Comparison of ENCODE assay signal across 8 cellular contexts in the genomic region with DNA sequence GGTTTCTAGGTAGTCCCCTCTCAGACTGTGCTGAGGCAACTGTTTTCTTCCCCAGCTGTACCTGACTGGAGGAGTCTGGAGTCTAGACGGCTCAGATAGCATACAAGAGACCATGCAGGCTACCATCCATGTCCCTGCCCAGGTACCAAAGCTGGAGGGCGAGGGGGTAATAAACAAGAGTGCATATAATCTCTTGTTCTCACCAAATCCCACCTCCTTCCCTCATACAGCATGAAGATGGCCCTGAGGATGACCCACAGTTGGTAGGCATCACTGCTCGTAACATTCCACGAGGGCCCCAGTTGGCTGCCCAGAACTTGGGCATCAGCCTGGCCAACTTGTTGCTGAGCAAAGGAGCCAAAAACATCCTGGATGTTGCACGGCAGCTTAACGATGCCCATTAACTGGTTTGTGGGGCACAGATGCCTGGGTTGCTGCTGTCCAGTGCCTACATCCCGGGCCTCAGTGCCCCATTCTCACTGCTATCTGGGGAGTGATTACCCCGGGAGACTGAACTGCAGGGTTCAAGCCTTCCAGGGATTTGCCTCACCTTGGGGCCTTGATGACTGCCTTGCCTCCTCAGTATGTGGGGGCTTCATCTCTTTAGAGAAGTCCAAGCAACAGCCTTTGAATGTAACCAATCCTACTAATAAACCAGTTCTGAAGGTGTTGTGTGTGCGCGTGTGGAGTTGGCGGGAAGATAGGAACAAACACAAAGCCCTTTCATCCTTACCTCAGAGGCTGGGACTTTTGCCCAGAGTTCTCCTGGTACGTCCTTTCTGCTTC. TPM values are rescaled to one million over a fixed set of nuclear protein-coding genes. Genes with fewer than 3 reads are reported as not detected.
DNase-seq lines count a peak whose midpoint lies in the region; FAIRE-seq and TF ChIP-seq lines count a peak whose summit lies in the region.

No MANE protein-coding gene starts in this region.

- no peak for TF ChIP-seq CTCF in NB4 (IDR thresholded peaks at IDR 0.05; ENCODE audit: low read depth, low read length)
- TF ChIP-seq CTCF in osteoblast (IDR thresholded peaks at IDR 0.05; ENCODE audit: extremely low read depth, low read depth, low read length) = no peak

- H3K27ac ChIP-seq in cingulate gyrus (ENCODE audit: low read depth, low read length) = peak overlapping the region; percentile 91
- peak overlapping the region; percentile 80 for H3K27ac ChIP-seq in osteoblast (ENCODE audit: low read depth, low read length)
- peak overlapping the region in 1 of 2 donors; percentile 69 for H3K27ac ChIP-seq in small intestine (ENCODE audit: low read depth in 1 of 2, low read length in 1 of 2)

- peak overlapping the region; percentile 92 for H3K9ac ChIP-seq in ES-I3 (ENCODE audit: low read depth, low read length)

- TF ChIP-seq POLR2A in NB4 (IDR thresholded peaks at IDR 0.05; ENCODE audit: extremely low read depth, insufficient read length) = no peak

- H3K9me3 ChIP-seq in ES-I3 (ENCODE audit: control insufficient read depth, insufficient read depth, low read length) (no peaks in the 10 kb centered on the region), osteoblast (ENCODE audit: low read depth, low read length) (no peaks in the 10 kb centered on the region), small intestine (ENCODE audit: control insufficient read depth, low read depth) (no peaks in the 10 kb centered on the region)

- no peak for FAIRE-seq in small intestine (lab: Jason Lieb, UNC)

- H4K20me1 ChIP-seq in osteoblast (ENCODE audit: insufficient read depth, low read length) = peaks cover 15% of the 10 kb centered on the region

- H3K36me3 ChIP-seq in ES-I3 (ENCODE audit: insufficient read depth, low read length) = peaks cover 12% of the 10 kb centered on the region
- peaks cover 62% of the 10 kb centered on the region for H3K36me3 ChIP-seq in osteoblast (ENCODE audit: insufficient read depth, low read length)
- peaks cover 2 to 3% of the 10 kb centered on the region in 2 donors for H3K36me3 ChIP-seq in small intestine (ENCODE audit: control insufficient read depth in 2 of 2, insufficient read depth in 2 of 2, low read length in 2 of 2)

- peak; percentile 33 for DNase-seq in NB4 (ENCODE audit: low read depth)
- peak; percentile 35 for DNase-seq in osteoblast (ENCODE audit: insufficient read length, low spot score, missing footprints)
- no peak for DNase-seq in NCI-H345 (lab: John Stamatoyannopoulos, UW)
- no peak for DNase-seq in small intestine
- no peak for DNase-seq in NCI-H187 treated with DMSO at 0.1 percent for 48 hours (lab: John Stamatoyannopoulos, UW)
- no peak for DNase-seq in NCI-H748 treated with DMSO at 0.1 percent for 48 hours (lab: John Stamatoyannopoulos, UW)

- H3K27me3 ChIP-seq in osteoblast (ENCODE audit: insufficient read depth, low read length) (no peaks in the 10 kb centered on the region), small intestine (ENCODE audit: control insufficient read depth in 2 of 2, insufficient read depth in 2 of 2, low read length in 2 of 2) (no peaks in the 10 kb centered on the region)

- peak overlapping the region; percentile 97 for H3K4me3 ChIP-seq in NB4 (ENCODE audit: low read depth, low read length)
- H3K4me3 ChIP-seq in osteoblast (ENCODE audit: insufficient read depth, low read length) = peak overlapping the region; percentile 88
- H3K4me3 ChIP-seq in small intestine (ENCODE audit: low read depth in 1 of 2, low read length in 2 of 2) = peak overlapping the region in 1 of 2 donors; percentile 88

- H2AFZ ChIP-seq in osteoblast (ENCODE audit: low read length) = no peak overlapping the region

- H3K4me2 ChIP-seq in osteoblast (ENCODE audit: insufficient read depth, low read length) = peak overlapping the region; percentile 93

- peaks cover 39% of the 10 kb centered on the region for H3K79me2 ChIP-seq in osteoblast (ENCODE audit: insufficient read depth, low read length)

- no peaks in the 10 kb centered on the region for H3K4me1 ChIP-seq in ES-I3 (ENCODE audit: insufficient read depth, low read length)
- peaks cover 19% of the 10 kb centered on the region for H3K4me1 ChIP-seq in osteoblast (ENCODE audit: insufficient read depth, low read length)
- peaks cover 2% of the 10 kb centered on the region in 2 donors for H3K4me1 ChIP-seq in small intestine (ENCODE audit: control insufficient read depth in 2 of 2, insufficient read depth in 1 of 2, low read depth in 1 of 2, low read length in 1 of 2)

- WGBS in small intestine, 3 donors = 17 to 41% (median 19%) methylated on average over 12 of the region's 12 CpGs

RNA-seq across cellular contexts. Expression of a gene that starts 8.4 kb away (rescaled TPM):
- total RNA-seq in osteoblast = 5.0 and 8.7 TPM in 2 replicates
- polyA plus RNA-seq in small intestine = 10 to 100 TPM; 19.5 to 45.3 (median 21.5) TPM

RNA-seq across cellular contexts. Expression of a gene that starts 8.6 kb away (rescaled TPM):
- 20.3 and 22.1 TPM in 2 replicates for total RNA-seq in osteoblast
- polyA plus RNA-seq in small intestine = 10 to 100 TPM; 10.8 to 51.2 (median 12.5) TPM

RNA-seq across cellular contexts. Expression of a gene that starts 14.1 kb away (rescaled TPM):
- 5.0 and 6.2 TPM in 2 replicates for total RNA-seq in osteoblast
- polyA plus RNA-seq in small intestine = 10 to 100 TPM; 14.9 to 21.7 (median 19.2) TPM

RNA-seq across cellular contexts. Expression of a gene that starts 25.5 kb away (rescaled TPM):
- 35.1 and 37.1 TPM in 2 replicates for total RNA-seq in osteoblast
- polyA plus RNA-seq in small intestine = 10 to 100 TPM; 26.0 to 56.4 (median 33.5) TPM

RNA-seq across cellular contexts. Expression of a gene that starts 28.3 kb away (rescaled TPM):
- total RNA-seq in osteoblast = 20.6 and 22.8 TPM in 2 replicates
- 10 to 100 TPM; 12.3 to 24.4 (median 14.3) TPM for polyA plus RNA-seq in small intestine

Comparison
In these comparisons a context has a peak if more than half of its experiments do, and no peak if none do; other contexts are left out.
1. DNase-seq: peak in NB4 (single experiment) and osteoblast (single experiment); none in NCI-H345 (single experiment), small intestine (single experiment), NCI-H187 treated with DMSO at 0.1 percent for 48 hours (single experiment) and NCI-H748 treated with DMSO at 0.1 percent for 48 hours (single experiment).